In the genomic region with DNA sequence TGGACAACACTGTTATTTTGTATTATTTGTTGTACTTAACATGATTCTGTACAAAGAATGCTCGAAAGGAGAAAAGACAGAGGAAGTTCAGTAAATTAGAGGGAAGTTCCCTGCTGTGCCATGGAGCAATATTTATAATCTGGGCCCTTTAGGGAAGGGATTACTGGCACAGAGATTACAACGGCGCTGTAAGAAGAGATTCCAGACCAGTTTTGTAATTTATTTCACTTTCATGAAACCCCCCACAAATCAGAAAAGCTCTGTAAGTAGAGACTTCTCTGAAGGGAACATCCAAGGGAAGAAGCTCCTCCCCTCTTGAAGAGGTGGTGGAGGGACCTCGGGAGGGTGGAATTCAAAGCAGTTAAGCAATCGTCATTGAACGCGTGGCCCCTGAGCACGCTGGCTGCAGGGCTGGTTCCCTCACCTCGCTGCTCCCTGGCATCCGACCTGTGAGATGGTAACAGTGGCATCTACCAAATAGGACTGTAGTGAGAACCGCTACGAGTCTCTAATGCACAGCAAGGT, we compare ENCODE assay signal across 20 cellular contexts.
"Had no signal": no experiment of that assay in that cellular context is flagged by ENCODE, and none has a peak within 500 bp of the region (broad histone marks: within the 10 kb centered on the region; RNA-seq: fewer than 3 reads in every experiment).

No MANE protein-coding gene starts in this region.

- H3K36me3 ChIP-seq: ascending aorta, breast epithelium, gastrocnemius medialis, heart left ventricle, tibial artery had no signal

- H3K9ac ChIP-seq: parathyroid adenoma had no signal

- H3K27ac ChIP-seq: ascending aorta, breast epithelium, gastrocnemius medialis, heart left ventricle, parathyroid adenoma, tibial artery had no signal

- DNase-seq: activated CD4-positive, CD25-positive, alpha-beta regulatory T cell; activated naive CD4-positive, alpha-beta T cell treated with anti-CD3 and anti-CD28 coated beads for 36 hours; activated naive CD8-positive, alpha-beta T cell treated with anti-CD3 and anti-CD28 coated beads, Interleukin-2, amount 50 U/mL, for 24 hours; activated T-cell treated with anti-CD3 and anti-CD28 coated beads for 4 hours; cerebellar nuclear complex; dermis blood vessel endothelial cell; endodermal cell; gastrocnemius medialis; heart left ventricle; midbrain; stimulated activated CD4-positive, alpha-beta T cell treated with anti-CD3 and anti-CD28 coated beads, Interleukin-15, amount 100 ng/mL, for 24 hours; stimulated activated CD4-positive, alpha-beta T cell treated with anti-CD3 and anti-CD28 coated beads, Interleukin-4, amount 100 ng/mL, for 1 hour; stimulated activated naive B cell treated with anti-CD40 and anti-IgM and Interleukin-4, amounts not matched to agents 10 μg/mL and 1 μg/mL and 100 μg/mL, for 72 hours; tibial artery had no signal

- H3K36me3 Mint-ChIP-seq: stimulated activated naive B cell treated with anti-CD40 and anti-IgM and Interleukin-4, amounts not matched to agents 10 μg/mL and 1 μg/mL and 100 μg/mL, for 72 hours had no signal

- H3K9me3 Mint-ChIP-seq: activated naive CD4-positive, alpha-beta T cell treated with anti-CD3 and anti-CD28 coated beads for 36 hours; activated naive CD8-positive, alpha-beta T cell treated with anti-CD3 and anti-CD28 coated beads, Interleukin-2, amount 50 U/mL, for 24 hours; endodermal cell; stimulated activated naive B cell treated with anti-CD40 and anti-IgM and Interleukin-4, amounts not matched to agents 10 μg/mL and 1 μg/mL and 100 μg/mL, for 72 hours; T-helper 2 cell treated with Interferon-gamma antibody and Interleukin-4, amounts not matched to agents 5 μg/mL and 100 μg/mL, for 36 hours had no signal

- H3K4me3 Mint-ChIP-seq: activated naive CD4-positive, alpha-beta T cell treated with anti-CD3 and anti-CD28 coated beads for 36 hours; activated naive CD8-positive, alpha-beta T cell treated with anti-CD3 and anti-CD28 coated beads, Interleukin-2, amount 50 U/mL, for 24 hours; endodermal cell; neural crest cell; stimulated activated naive B cell treated with anti-CD40 and anti-IgM and Interleukin-4, amounts not matched to agents 10 μg/mL and 1 μg/mL and 100 μg/mL, for 72 hours; T-helper 2 cell treated with Interferon-gamma antibody and Interleukin-4, amounts not matched to agents 5 μg/mL and 100 μg/mL, for 36 hours had no signal

- H2AFZ ChIP-seq: parathyroid adenoma had no signal

- H3K79me2 ChIP-seq: parathyroid adenoma had no signal

- H3K9me3 ChIP-seq: ascending aorta, breast epithelium, gastrocnemius medialis, heart left ventricle, tibial artery had no signal

- H3K27ac Mint-ChIP-seq: activated naive CD4-positive, alpha-beta T cell treated with anti-CD3 and anti-CD28 coated beads for 36 hours; activated naive CD8-positive, alpha-beta T cell treated with anti-CD3 and anti-CD28 coated beads, Interleukin-2, amount 50 U/mL, for 24 hours; endodermal cell; stimulated activated naive B cell treated with anti-CD40 and anti-IgM and Interleukin-4, amounts not matched to agents 10 μg/mL and 1 μg/mL and 100 μg/mL, for 72 hours; T-helper 2 cell treated with Interferon-gamma antibody and Interleukin-4, amounts not matched to agents 5 μg/mL and 100 μg/mL, for 36 hours had no signal

- H3K27me3 ChIP-seq: ascending aorta, breast epithelium, gastrocnemius medialis, heart left ventricle, tibial artery had no signal

- ATAC-seq: activated naive CD8-positive, alpha-beta T cell treated with anti-CD3 and anti-CD28 coated beads, Interleukin-2, amount 50 U/mL, for 24 hours; gastrocnemius medialis; heart left ventricle; stimulated activated naive B cell treated with anti-CD40 and anti-IgM and Interleukin-4, amounts not matched to agents 10 μg/mL and 1 μg/mL and 100 μg/mL, for 72 hours had no signal

- H3K4me1 ChIP-seq: ascending aorta, breast epithelium, gastrocnemius medialis, tibial artery had no signal

- H3K27me3 Mint-ChIP-seq: activated naive CD8-positive, alpha-beta T cell treated with anti-CD3 and anti-CD28 coated beads, Interleukin-2, amount 50 U/mL, for 24 hours had no signal

- H3K4me3 ChIP-seq: ascending aorta, breast epithelium, gastrocnemius medialis, heart left ventricle, lung, tibial artery had no signal
